2 cellular contexts compared by ENCODE assay signal in the genomic region with DNA sequence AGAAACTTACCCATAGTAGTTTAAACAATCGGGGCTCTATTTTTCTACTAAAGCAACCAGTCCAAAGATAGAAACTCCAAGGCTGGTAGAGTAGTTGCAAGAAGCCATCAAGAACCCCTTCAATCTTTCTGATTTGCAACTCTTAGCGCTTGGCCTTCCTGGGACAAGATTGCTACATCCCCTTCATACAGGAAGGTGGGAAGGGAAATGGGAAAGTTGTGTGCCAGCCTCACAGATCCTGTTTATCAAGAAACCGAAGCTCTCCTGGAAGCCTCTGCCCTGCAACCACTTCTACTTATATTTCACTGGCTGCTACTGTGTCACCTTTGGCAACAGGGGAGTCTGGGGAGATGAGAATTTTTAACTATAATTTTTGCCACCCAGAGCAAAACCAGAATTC.
TF ChIP-seq lines count a peak whose summit lies in the region.

No MANE protein-coding gene starts in this region.

TF ChIP-seq in HepG2, 621 proteins besides CTCF, POLR2A, EP300 and RAD21:
- no peak for TF ChIP-seq ZNF17 (CRISPR knock-in tag; IDR thresholded peaks at IDR 0.05)
- TF ChIP-seq, protein P1, sequence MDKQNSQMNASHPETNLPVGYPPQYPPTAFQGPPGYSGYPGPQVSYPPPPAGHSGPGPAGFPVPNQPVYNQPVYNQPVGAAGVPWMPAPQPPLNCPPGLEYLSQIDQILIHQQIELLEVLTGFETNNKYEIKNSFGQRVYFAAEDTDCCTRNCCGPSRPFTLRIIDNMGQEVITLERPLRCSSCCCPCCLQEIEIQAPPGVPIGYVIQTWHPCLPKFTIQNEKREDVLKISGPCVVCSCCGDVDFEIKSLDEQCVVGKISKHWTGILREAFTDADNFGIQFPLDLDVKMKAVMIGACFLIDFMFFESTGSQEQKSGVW (CRISPR knock-in tag; IDR thresholded peaks at IDR 0.05; ENCODE audit: borderline replicate concordance), result no peak
- no peak for TF ChIP-seq ZNF496 (CRISPR knock-in tag; IDR thresholded peaks at IDR 0.05; ENCODE audit: insufficient replicate concordance)
- TF ChIP-seq ZBTB33 (CRISPR knock-in tag; IDR thresholded peaks at IDR 0.05), result peak; percentile 14; the same call in 1 of the 2 replicates
- TF ChIP-seq ARID2 (CRISPR knock-in tag; IDR thresholded peaks at IDR 0.05; ENCODE audit: borderline replicate concordance), result no peak

TF ChIP-seq in GM12891, 5 proteins besides CTCF, POLR2A, EP300 and RAD21:
- TF ChIP-seq POU2F2 (IDR thresholded peaks at IDR 0.05; ENCODE audit: low read depth, low read length) (no peak), POLR2AphosphoS5 (IDR thresholded peaks at IDR 0.05; ENCODE audit: low read depth, low read length) (no peak), PAX5 (IDR thresholded peaks at IDR 0.05; ENCODE audit: insufficient read depth, low read length, severe bottlenecking) (no peak), SPI1 (IDR thresholded peaks at IDR 0.05; ENCODE audit: low read depth, low read length) (no peak), TAF1 (IDR thresholded peaks at IDR 0.05; ENCODE audit: low read depth, low read length) (no peak)
